In the genomic region with DNA sequence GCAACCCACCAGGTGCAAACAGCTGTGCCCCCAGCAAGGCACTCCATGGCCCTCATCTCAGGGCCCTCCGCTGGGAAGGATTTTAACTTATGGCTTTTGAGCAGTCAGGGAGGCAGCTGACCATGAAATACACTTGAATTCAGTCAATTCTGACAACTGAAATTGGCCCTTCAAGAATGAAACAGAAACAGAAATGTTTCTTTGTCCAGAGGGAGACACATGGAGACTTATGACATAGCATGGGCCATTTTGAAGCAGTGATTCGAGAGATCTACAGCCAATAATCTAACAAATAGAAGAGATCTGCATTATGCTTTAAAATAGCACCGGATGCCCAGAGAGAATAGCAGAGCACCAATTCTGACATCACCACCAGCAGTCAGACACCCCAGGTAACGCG, we compare ENCODE assay signal across 24 cellular contexts. TPM values are rescaled to one million over a fixed set of nuclear protein-coding genes. Genes with fewer than 3 reads are reported as not detected.
DNase-seq lines count a peak whose midpoint lies in the region; ATAC-seq, FAIRE-seq and TF ChIP-seq lines count a peak whose summit lies in the region.
"Had no signal": no experiment of that assay in that cellular context is flagged by ENCODE, and none has a peak within 500 bp of the region (broad histone marks: within the 10 kb centered on the region; RNA-seq: fewer than 3 reads in every experiment).

No MANE protein-coding gene starts in this region.

- H2AFZ ChIP-seq in MM.1S (ENCODE audit: low read length): peak overlapping the region; percentile 49; the same call in 1 of the 2 replicates
- H2AFZ ChIP-seq: GM23248 had no signal

- intact Hi-C loops in psoas muscle (cut with DNase I): no loop called here

- peak; percentile 7 for DNase-seq in GM12864 (ENCODE audit: low read depth)
- peak; percentile 26 for DNase-seq in MM.1S
- DNase-seq in psoas muscle: no peak
- DNase-seq in D721Med (ENCODE audit: insufficient read length, low spot score): no peak
- DNase-seq in SHP77 (lab: John Stamatoyannopoulos, UW): no peak
- no peak for DNase-seq in T-helper 9 cell
- no peak for DNase-seq in NCI-H146 treated with DMSO at 0.1 percent for 48 hours (lab: John Stamatoyannopoulos, UW; ENCODE audit: unreplicated experiment)
- DNase-seq: Calu3; CD4-positive, alpha-beta memory T cell; DMS53; GM23248; HCEC 1CT; KBM-7; NCI-H1105 treated with DMSO at 0.1 percent for 48 hours; NCI-H1694 treated with DMSO at 0.1 percent for 48 hours; NCI-H510A; NCI-H748 treated with DMSO at 0.1 percent for 48 hours; PC-3; RPMI8226 had no signal

- no peaks in the 10 kb centered on the region for H3K79me2 ChIP-seq in MM.1S (ENCODE audit: low read length)

- TF ChIP-seq CTCF in GM12864 (IDR thresholded peaks at IDR 0.05; ENCODE audit: low read depth, low read length, missing control alignments) (no peak), MM.1S (IDR thresholded peaks at IDR 0.05; ENCODE audit: low read length) (no peak), psoas muscle (IDR thresholded peaks at IDR 0.05) (no peak), D721Med (IDR thresholded peaks at IDR 0.05; ENCODE audit: insufficient read depth, missing control alignments) (no peak)

- no peaks in the 10 kb centered on the region for H3K9me2 ChIP-seq in MM.1S (replicated peaks; ENCODE audit: insufficient read depth, low read length)

- ATAC-seq in GM18873 (IDR thresholded peaks at IDR 0.05; ENCODE audit: low FRiP score, unreplicated experiment): peak; percentile 45
- ATAC-seq in psoas muscle: no peak
- ATAC-seq: HepG2, PC-3 had no signal

- H4K20me1 ChIP-seq in MM.1S (ENCODE audit: insufficient read depth, low read length): no peaks in the 10 kb centered on the region
- H4K20me1 ChIP-seq: BLaER1 had no signal

- no peaks in the 10 kb centered on the region for H3K9me3 ChIP-seq in MM.1S (replicated peaks; ENCODE audit: insufficient read depth, low read length)
- peaks cover 10% of the 10 kb centered on the region for H3K9me3 ChIP-seq in psoas muscle

- H3K4me3 ChIP-seq in GM12864 (ENCODE audit: low read depth, low read length) (no peak overlapping the region), MM.1S (ENCODE audit: low read length) (no peak overlapping the region; the same call in 1 of the 2 replicates), psoas muscle (no peak overlapping the region)
- H3K4me3 ChIP-seq: BLaER1, GM23248 had no signal

- H3F3A ChIP-seq in MM.1S (ENCODE audit: insufficient read depth, low read length): no peaks in the 10 kb centered on the region

- no peak for FAIRE-seq in D721Med (lab: Jason Lieb, UNC)
- FAIRE-seq: HepG2 had no signal

- no peak overlapping the region; the same call in 1 of the 2 replicates for H3K27ac ChIP-seq in MM.1S (ENCODE audit: low read length)
- peak overlapping the region; percentile 68 for H3K27ac ChIP-seq in psoas muscle
- H3K27ac ChIP-seq: BLaER1, GM23248 had no signal

- peak overlapping the region; percentile 35 for H3K4me2 ChIP-seq in MM.1S (ENCODE audit: low read depth, low read length)
- H3K4me2 ChIP-seq: BLaER1 had no signal

- H3K36me3 ChIP-seq in MM.1S (replicated peaks; ENCODE audit: insufficient read depth, low read length) (no peaks in the 10 kb centered on the region), psoas muscle (ENCODE audit: insufficient read depth in 1 of 2, low read depth in 1 of 2) (peaks cover 0 to 36% of the 10 kb centered on the region in 2 donors)
- H3K36me3 ChIP-seq: BLaER1 had no signal

- no peak overlapping the region; the same call in 1 of the 2 replicates for H3K9ac ChIP-seq in MM.1S (ENCODE audit: low read length)
- H3K9ac ChIP-seq: BLaER1, GM23248 had no signal

- H3K27me3 ChIP-seq in MM.1S (replicated peaks; ENCODE audit: insufficient read depth, low read length): no peaks in the 10 kb centered on the region
- H3K27me3 ChIP-seq in psoas muscle (ENCODE audit: insufficient read depth in 3 of 3, low read length in 2 of 3): no peaks in the 10 kb centered on the region
- H3K27me3 ChIP-seq: BLaER1 had no signal

- no peaks in the 10 kb centered on the region for H3K4me1 ChIP-seq in MM.1S (ENCODE audit: low read length)
- H3K4me1 ChIP-seq in psoas muscle: peaks cover 56% of the 10 kb centered on the region

- WGBS in psoas muscle, 3 donors: 54 to 62% (median 57%) methylated on average over 5 of the region's 5 CpGs

RNA-seq across cellular contexts. Expression of a gene that starts 7.5 kb away (rescaled TPM):
- 100 to 1,000 TPM in 1 of 4 donors, 10 to 100 TPM in 3; 36.9 to 312 (median 57.7) TPM for total RNA-seq in psoas muscle
- 100 to 1,000 TPM in 2 of 3 donors, 10 to 100 TPM in 1; 20.3 to 132 (median 110) TPM for polyA plus RNA-seq in psoas muscle
- total RNA-seq: A673; Calu3; CD4-positive, alpha-beta memory T cell; GM23248; HepG2; PC-3; T-helper 1 cell treated with Interleukin-12 subunit alpha and Interleukin-12 subunit beta and Interleukin-4 antibody, amounts not matched to agents 30 ng/mL and 1 ng/mL, for 36 hours had no signal
- polyA plus RNA-seq: CD4-positive, alpha-beta memory T cell; GM23248; HepG2 had no signal

Comparison
In these comparisons a context has a peak if more than half of its experiments do, and no peak if none do; other contexts are left out.
1. DNase-seq: peak in GM12864 (single experiment) and MM.1S (single experiment); none in psoas muscle (0 of 2), D721Med (single experiment), SHP77 (0 of 2), T-helper 9 cell (single experiment) and NCI-H146 treated with DMSO at 0.1 percent for 48 hours (single experiment).